20 cellular contexts compared by ENCODE assay signal in genomic region chr14:68759912-68760311, GRCh38.
"Had no signal": no experiment of that assay in that cellular context is flagged by ENCODE, and none has a peak within 500 bp of the region (broad histone marks: within the 10 kb centered on the region; RNA-seq: fewer than 3 reads in every experiment).

No MANE protein-coding gene starts in this region.

- H3K36me3 Mint-ChIP-seq: naive thymus-derived CD4-positive, alpha-beta T cell; type B pancreatic cell had no signal

- H3K36me3 ChIP-seq: cardiac muscle cell, heart left ventricle, ovary, thoracic aorta, WERI-Rb-1 had no signal

- H3K4me3 Mint-ChIP-seq: activated naive CD8-positive, alpha-beta T cell treated with anti-CD3 and anti-CD28 coated beads, Interleukin-2, amount 50 U/mL, for 24 hours; activated T-cell treated with anti-CD3 and anti-CD28 coated beads, Interleukin-2, amount 50 U/mL, for 4 hours; memory B cell; naive thymus-derived CD4-positive, alpha-beta T cell; type B pancreatic cell had no signal

- H3K9ac ChIP-seq: SK-N-SH had no signal

- ATAC-seq: activated naive CD8-positive, alpha-beta T cell treated with anti-CD3 and anti-CD28 coated beads, Interleukin-2, amount 50 U/mL, for 24 hours; activated T-cell treated with anti-CD3 and anti-CD28 coated beads, Interleukin-2, amount 50 U/mL, for 4 hours; heart left ventricle; left cardiac atrium; naive thymus-derived CD4-positive, alpha-beta T cell; right cardiac atrium had no signal

- H3K27ac Mint-ChIP-seq: activated naive CD8-positive, alpha-beta T cell treated with anti-CD3 and anti-CD28 coated beads, Interleukin-2, amount 50 U/mL, for 24 hours; memory B cell; type B pancreatic cell had no signal

- H3K27me3 Mint-ChIP-seq: activated naive CD8-positive, alpha-beta T cell treated with anti-CD3 and anti-CD28 coated beads, Interleukin-2, amount 50 U/mL, for 24 hours; memory B cell; type B pancreatic cell had no signal

- H3K4me2 ChIP-seq: SK-N-SH had no signal

- H3K4me3 ChIP-seq: cardiac muscle cell, heart left ventricle, ovary, thoracic aorta had no signal

- H3K27me3 ChIP-seq: cardiac muscle cell, heart left ventricle, ovary had no signal

- H3K9me3 ChIP-seq: heart left ventricle, ovary, SK-N-SH, thoracic aorta had no signal

- DNase-seq: activated CD8-positive, alpha-beta memory T cell treated with anti-CD3 and anti-CD28 coated beads, Interleukin-2, amount 50 U/mL, for 48 hours; activated gamma-delta T cell; activated naive CD4-positive, alpha-beta T cell treated with anti-CD3 and anti-CD28 coated beads, Interleukin-2, amount 50 U/mL, for 16 hours; activated naive CD8-positive, alpha-beta T cell treated with anti-CD3 and anti-CD28 coated beads, Interleukin-2, amount 50 U/mL, for 24 hours; activated T-cell treated with anti-CD3 and anti-CD28 coated beads, Interleukin-2, amount 50 U/mL, for 4 hours; cortex of kidney; left cardiac atrium; naive thymus-derived CD4-positive, alpha-beta T cell; ovary; right cardiac atrium; SK-N-SH; stimulated activated CD4-positive, alpha-beta T cell treated with anti-CD3 and anti-CD28 coated beads, Interleukin-15, amount 100 ng/mL, for 24 hours; stimulated activated CD8-positive, alpha-beta memory T cell treated with anti-CD3 and anti-CD28 coated beads, Interleukin-4, amount 100 ng/mL, for 48 hours; stimulated activated naive CD4-positive, alpha-beta T cell treated with Interleukin-2 at 50 U/mL for 16 hours had no signal

- H3K27ac ChIP-seq: cardiac muscle cell, ovary, thoracic aorta had no signal

- H3K9me3 Mint-ChIP-seq: activated naive CD8-positive, alpha-beta T cell treated with anti-CD3 and anti-CD28 coated beads, Interleukin-2, amount 50 U/mL, for 24 hours; activated T-cell treated with anti-CD3 and anti-CD28 coated beads, Interleukin-2, amount 50 U/mL, for 4 hours; memory B cell had no signal
